ENCODE assay signal across 17 cellular contexts in the genomic region with DNA sequence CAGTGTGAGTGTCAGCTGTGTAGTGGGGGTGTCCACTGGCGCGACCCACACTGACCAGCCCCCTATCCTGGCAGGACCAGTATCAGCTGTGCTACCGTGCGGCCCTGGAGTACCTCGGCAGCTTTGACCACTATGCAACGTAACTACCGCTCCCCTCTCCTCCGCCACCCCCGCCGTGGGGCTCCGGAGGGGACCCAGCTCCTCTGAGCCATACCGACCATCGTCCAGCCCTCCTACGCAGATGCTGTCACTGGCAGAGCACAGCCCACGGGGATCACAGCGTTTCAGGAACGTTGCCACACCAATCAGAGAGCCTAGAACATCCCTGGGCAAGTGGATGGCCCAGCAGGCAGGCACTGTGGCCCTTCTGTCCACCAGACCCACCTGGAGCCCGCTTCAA. TPM values are rescaled to one million over a fixed set of nuclear protein-coding genes. Genes with fewer than 3 reads are reported as not detected.
DNase-seq lines count a peak whose midpoint lies in the region; ATAC-seq and TF ChIP-seq lines count a peak whose summit lies in the region.
"Had no signal": no experiment of that assay in that cellular context is flagged by ENCODE, and none has a peak within 500 bp of the region (broad histone marks: within the 10 kb centered on the region; RNA-seq: fewer than 3 reads in every experiment).

No MANE protein-coding gene starts in this region.

- no peak overlapping the region for H3K4me3 Mint-ChIP-seq in chondrocyte (ENCODE audit: unreplicated experiment)
- H3K4me3 Mint-ChIP-seq: CD4-positive, alpha-beta T cell had no signal

- H3K27me3 ChIP-seq in spleen (replicated peaks in 1 of 7), result no peaks in the 10 kb centered on the region

- H3K36me3 Mint-ChIP-seq in chondrocyte (ENCODE audit: low read depth), result peaks cover 15% of the 10 kb centered on the region

- H3K27ac ChIP-seq in spleen, result no peak overlapping the region

- TF ChIP-seq POLR2A in spleen (IDR thresholded peaks at IDR 0.05), result no peak

- no peak overlapping the region for H3K27ac Mint-ChIP-seq in chondrocyte (ENCODE audit: unreplicated experiment)
- H3K27ac Mint-ChIP-seq: CD4-positive, alpha-beta T cell had no signal

- no peaks in the 10 kb centered on the region for H3K9me3 Mint-ChIP-seq in chondrocyte (ENCODE audit: low read depth)
- H3K9me3 Mint-ChIP-seq: CD4-positive, alpha-beta T cell had no signal

- 73 to 95% (median 89%) methylated on average over 5 to 18 of the region's 18 CpGs for WGBS in spleen, 5 donors

- peaks cover 9% of the 10 kb centered on the region for H3K4me1 Mint-ChIP-seq in chondrocyte (ENCODE audit: low read depth)

- DNase-seq in G401 (ENCODE audit: low spot score) (peak; percentile 61), chondrocyte (ENCODE audit: low spot score) (peak; percentile 64), middle frontal gyrus (ENCODE audit: extremely low spot score, low spot score) (peak; percentile 25), spleen (peak; percentile 43), left lobe of liver (ENCODE audit: low spot score) (no peak)
- DNase-seq: AML-193; CD4-positive, alpha-beta T cell; DMS79 treated with DMSO at 0.1 percent for 48 hours; GDM1; Kasumi-1; NCI-H1417; NCI-H2029 treated with DMSO at 0.1 percent for 48 hours; NCI-H510A; NCI-H82; SHP77 treated with DMSO at 0.1 percent for 48 hours had no signal

- H3K4me1 ChIP-seq in spleen, result no peaks in the 10 kb centered on the region

- TF ChIP-seq CTCF in chondrocyte (IDR thresholded peaks at IDR 0.05) (no peak), spleen (IDR thresholded peaks at IDR 0.05 in 8 of 11, conservative IDR thresholded peaks at IDR 0.05 in 3 of 11) (no peak)

- intact Hi-C loops in spleen (cut with DNase I; ENCODE audit: low total_unique reads), result no loop called here

- in situ Hi-C loops in G401 (cut with HindIII; ENCODE audit: low sequenced_read_pairs), result no loop called here

- H3K36me3 ChIP-seq in spleen, result peaks cover 0 to 33% (median 2%) of the 10 kb centered on the region in 6 donors

- no peaks in the 10 kb centered on the region for H3K27me3 Mint-ChIP-seq in chondrocyte (ENCODE audit: low read depth)
- H3K27me3 Mint-ChIP-seq: CD4-positive, alpha-beta T cell had no signal

- ATAC-seq in HG03354 (IDR thresholded peaks at IDR 0.05; ENCODE audit: poor library complexity, severe bottlenecking, unreplicated experiment) (no peak), HG03097 (IDR thresholded peaks at IDR 0.05; ENCODE audit: low FRiP score, unreplicated experiment) (no peak), left lobe of liver (no peak)

- no peak overlapping the region for H3K4me3 ChIP-seq in spleen

- no peaks in the 10 kb centered on the region for H3K9me3 ChIP-seq in spleen

RNA-seq across cellular contexts. Expression of a gene that starts 28.1 kb away (rescaled TPM):
- 41.8 and 48.2 TPM in 2 replicates for total RNA-seq in G401 (2014; rRNA removed; shearing (Covaris generic))
- total RNA-seq in chondrocyte (48.3 to 50.8 TPM (median 49.8 TPM) in 3 replicates), spleen (10 to 100 TPM; 36.9 to 58.5 (median 41.3) TPM), left lobe of liver (21.9 TPM)
- polyA plus RNA-seq in spleen, result 10 to 100 TPM in 1 of 3 donors, 1 to 10 TPM in 2; 7.8 to 12.2 (median 8.3) TPM
